In genomic region chr7:35676211-35676610, GRCh38 we compare ENCODE assay signal across 23 cellular contexts. TPM values are rescaled to one million over a fixed set of nuclear protein-coding genes. Genes with fewer than 3 reads are reported as not detected.
DNase-seq lines count a peak whose midpoint lies in the region; ATAC-seq and TF ChIP-seq lines count a peak whose summit lies in the region.
"Had no signal": no experiment of that assay in that cellular context is flagged by ENCODE, and none has a peak within 500 bp of the region (broad histone marks: within the 10 kb centered on the region; RNA-seq: fewer than 3 reads in every experiment).

No MANE protein-coding gene starts in this region.

- H3K36me3 Mint-ChIP-seq in natural killer cell: no peaks in the 10 kb centered on the region
- H3K36me3 Mint-ChIP-seq in natural killer cell treated with Interleukin-12 subunit alpha and Interleukin-12 subunit beta and Interleukin-15 and Interleukin-18, amount 100 ng/mL, for 72 hours: no peaks in the 10 kb centered on the region
- H3K36me3 Mint-ChIP-seq in activated T-helper 17 cell treated with anti-CD3 and anti-CD28 coated beads, Interleukin-2, amount 50 U/mL, for 72 hours (ENCODE audit: low read depth): peaks cover 20% of the 10 kb centered on the region

- H3K4me1 ChIP-seq in upper lobe of right lung: peaks cover 25% of the 10 kb centered on the region

- H3K27ac ChIP-seq in upper lobe of right lung: no peak overlapping the region
- H3K27ac ChIP-seq: left lung, spleen had no signal

- peak in 1 of 3 donors; percentile 46 for ATAC-seq in natural killer cell
- no peak for ATAC-seq in natural killer cell treated with Interleukin-12 subunit alpha and Interleukin-12 subunit beta and Interleukin-15 and Interleukin-18, amount 100 ng/mL, for 72 hours
- ATAC-seq in activated T-helper 17 cell treated with anti-CD3 and anti-CD28 coated beads, Interleukin-2, amount 50 U/mL, for 72 hours (replicated peaks): no peak
- peak; percentile 22 for ATAC-seq in upper lobe of right lung
- ATAC-seq: left lung, mucosa of descending colon had no signal

- peaks cover 63 to 65% of the 10 kb centered on the region in 2 donors for H3K4me1 Mint-ChIP-seq in natural killer cell
- peaks cover 37 to 44% of the 10 kb centered on the region in 2 donors for H3K4me1 Mint-ChIP-seq in natural killer cell treated with Interleukin-12 subunit alpha and Interleukin-12 subunit beta and Interleukin-15 and Interleukin-18, amount 100 ng/mL, for 72 hours (ENCODE audit: low read depth in 2 of 2)
- peaks cover 35% of the 10 kb centered on the region for H3K4me1 Mint-ChIP-seq in activated T-helper 17 cell treated with anti-CD3 and anti-CD28 coated beads, Interleukin-2, amount 50 U/mL, for 72 hours

- H3K27me3 Mint-ChIP-seq in natural killer cell (ENCODE audit: low read depth in 2 of 2): no peaks in the 10 kb centered on the region
- no peaks in the 10 kb centered on the region for H3K27me3 Mint-ChIP-seq in natural killer cell treated with Interleukin-12 subunit alpha and Interleukin-12 subunit beta and Interleukin-15 and Interleukin-18, amount 100 ng/mL, for 72 hours
- H3K27me3 Mint-ChIP-seq in activated T-helper 17 cell treated with anti-CD3 and anti-CD28 coated beads, Interleukin-2, amount 50 U/mL, for 72 hours: no peaks in the 10 kb centered on the region
- H3K27me3 Mint-ChIP-seq: CD4-positive, CD25-positive, alpha-beta regulatory T cell had no signal

- no peaks in the 10 kb centered on the region for H3K9me3 Mint-ChIP-seq in natural killer cell
- no peaks in the 10 kb centered on the region for H3K9me3 Mint-ChIP-seq in natural killer cell treated with Interleukin-12 subunit alpha and Interleukin-12 subunit beta and Interleukin-15 and Interleukin-18, amount 100 ng/mL, for 72 hours
- H3K9me3 Mint-ChIP-seq in activated T-helper 17 cell treated with anti-CD3 and anti-CD28 coated beads, Interleukin-2, amount 50 U/mL, for 72 hours: no peaks in the 10 kb centered on the region
- H3K9me3 Mint-ChIP-seq: CD4-positive, CD25-positive, alpha-beta regulatory T cell had no signal

- H3K27ac Mint-ChIP-seq in natural killer cell: peak overlapping the region; percentile 57 to 77
- H3K27ac Mint-ChIP-seq in natural killer cell treated with Interleukin-12 subunit alpha and Interleukin-12 subunit beta and Interleukin-15 and Interleukin-18, amount 100 ng/mL, for 72 hours: peak overlapping the region in 1 of 2 donors; percentile 28
- H3K27ac Mint-ChIP-seq in activated T-helper 17 cell treated with anti-CD3 and anti-CD28 coated beads, Interleukin-2, amount 50 U/mL, for 72 hours: peak overlapping the region; percentile 9

- H3K36me3 ChIP-seq in upper lobe of right lung: no peaks in the 10 kb centered on the region
- H3K36me3 ChIP-seq: left lung had no signal

- H3K9me3 ChIP-seq in upper lobe of right lung: no peaks in the 10 kb centered on the region
- H3K9me3 ChIP-seq: left lung, mucosa of descending colon, spleen had no signal

- intact Hi-C loops in natural killer cell (cut with micrococcal nuclease) (no loop called here), upper lobe of right lung (cut with DNase I) (no loop called here), head of caudate nucleus (cut with DNase I) (no loop called here)

- H3K4me3 Mint-ChIP-seq in natural killer cell: no peak overlapping the region
- no peak overlapping the region for H3K4me3 Mint-ChIP-seq in natural killer cell treated with Interleukin-12 subunit alpha and Interleukin-12 subunit beta and Interleukin-15 and Interleukin-18, amount 100 ng/mL, for 72 hours
- H3K4me3 Mint-ChIP-seq in activated T-helper 17 cell treated with anti-CD3 and anti-CD28 coated beads, Interleukin-2, amount 50 U/mL, for 72 hours: no peak overlapping the region
- H3K4me3 Mint-ChIP-seq: CD4-positive, CD25-positive, alpha-beta regulatory T cell had no signal

- no peak overlapping the region for H3K4me3 ChIP-seq in upper lobe of right lung
- H3K4me3 ChIP-seq: left lung, mucosa of descending colon, spleen had no signal

- DNase-seq in natural killer cell: no peak
- no peak for DNase-seq in natural killer cell treated with Interleukin-12 subunit alpha and Interleukin-12 subunit beta and Interleukin-15 and Interleukin-18, amount 100 ng/mL, for 72 hours (ENCODE audit: low spot score)
- DNase-seq in Kasumi-1 (lab: John Stamatoyannopoulos, UW): peak; percentile 34 to 42
- no peak for DNase-seq in upper lobe of right lung
- no peak for DNase-seq in head of caudate nucleus
- DNase-seq in NCI-H1930 (lab: John Stamatoyannopoulos, UW): no peak
- DNase-seq in KG1 (lab: John Stamatoyannopoulos, UW): no peak
- DNase-seq: activated CD4-positive, alpha-beta T cell treated with anti-CD3 and anti-CD28 coated beads, Interleukin-2, amount 50 U/mL, for 1 hour; activated naive CD4-positive, alpha-beta T cell; activated T-cell treated with anti-CD3 and anti-CD28 coated beads for 4 hours; aorta; CD4-positive, CD25-positive, alpha-beta regulatory T cell; DMS 273 treated with DMSO at 0.1 percent for 48 hours; effector CD8-positive, alpha-beta T cell; GDM1; H7; left lung; mucosa of descending colon; NCI-H146; NCI-H226; NK-92 treated with Interleukin-12 subunit alpha and Interleukin-12 subunit beta, amount 100 ng/mL, for 24 hours; spleen had no signal

- H3K27me3 ChIP-seq in upper lobe of right lung: no peaks in the 10 kb centered on the region
- H3K27me3 ChIP-seq: left lung, spleen had no signal

- no peak for TF ChIP-seq CTCF in natural killer cell (IDR thresholded peaks at IDR 0.05)
- no peak for TF ChIP-seq CTCF in upper lobe of right lung (IDR thresholded peaks at IDR 0.05)

RNA-seq across cellular contexts. Expression of gene HERPUD2, which starts 18.7 kb away (rescaled TPM):
- total RNA-seq in natural killer cell (100 to 1,000 TPM; 103 to 112 (median 111) TPM), upper lobe of right lung (32.6 TPM)
- total RNA-seq in natural killer cell treated with Interleukin-12 subunit alpha and Interleukin-12 subunit beta and Interleukin-15 and Interleukin-18, amount 100 ng/mL, for 72 hours: 10 to 100 TPM; 36.8 to 40.4 TPM
- 10 to 100 TPM; 25.3 to 27.4 TPM for total RNA-seq in activated T-helper 17 cell treated with anti-CD3 and anti-CD28 coated beads, Interleukin-2, amount 50 U/mL, for 72 hours

Comparison
In these comparisons a context has a peak if more than half of its experiments do, and no peak if none do; other contexts are left out.
1. DNase-seq: peak in Kasumi-1 (2 of 2); none in natural killer cell (single experiment), natural killer cell treated with Interleukin-12 subunit alpha and Interleukin-12 subunit beta and Interleukin-15 and Interleukin-18, amount 100 ng/mL, for 72 hours (single experiment), upper lobe of right lung (single experiment), head of caudate nucleus (0 of 42), NCI-H1930 (0 of 2) and KG1 (single experiment).